10 cellular contexts compared by ENCODE assay signal in the genomic region with DNA sequence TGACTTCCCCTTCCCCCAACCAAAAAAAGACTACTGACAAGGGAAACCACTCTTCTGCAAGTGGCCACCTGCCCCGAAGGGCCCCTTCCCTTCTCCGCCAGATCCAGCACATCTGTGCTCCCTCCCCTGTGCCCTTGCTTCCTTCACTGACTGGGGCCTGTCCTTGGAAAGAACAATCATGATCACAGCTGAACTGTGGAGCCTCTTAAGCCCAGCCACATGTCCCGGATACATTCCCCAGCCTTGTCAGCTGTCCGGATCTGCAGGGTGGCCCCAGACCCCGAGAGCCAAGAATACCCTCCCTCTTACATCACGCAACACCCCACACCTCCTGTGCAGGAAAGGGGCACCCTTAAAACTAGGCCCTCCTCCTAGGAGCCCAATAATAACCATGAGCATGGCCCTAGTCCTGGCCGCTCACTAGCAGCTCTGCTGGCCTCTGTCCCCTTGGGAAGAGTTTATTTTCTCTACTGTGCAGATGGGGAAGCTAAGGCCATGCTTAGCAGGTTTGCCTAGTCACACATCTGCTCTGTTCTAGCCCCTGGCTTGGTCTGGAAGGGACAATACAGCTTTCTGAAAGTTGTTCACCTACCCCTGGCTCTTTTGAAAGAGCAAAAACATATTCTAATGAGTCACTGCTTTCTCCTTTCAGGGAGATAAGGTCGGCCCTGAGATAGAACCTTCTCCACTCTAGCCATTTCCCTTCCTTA. TPM values are rescaled to one million over a fixed set of nuclear protein-coding genes. Genes with fewer than 3 reads are reported as not detected.
DNase-seq lines count a peak whose midpoint lies in the region; ATAC-seq and TF ChIP-seq lines count a peak whose summit lies in the region.
"Had no signal": no experiment of that assay in that cellular context is flagged by ENCODE, and none has a peak within 500 bp of the region (broad histone marks: within the 10 kb centered on the region; RNA-seq: fewer than 3 reads in every experiment).

No MANE protein-coding gene starts in this region.

- H3K27ac Mint-ChIP-seq in natural killer cell treated with Interleukin-12 subunit alpha and Interleukin-12 subunit beta and Interleukin-15 and Interleukin-18, amount 100 ng/mL, for 72 hours: peak overlapping the region in 1 of 2 donors; percentile 43
- H3K27ac Mint-ChIP-seq in activated naive CD8-positive, alpha-beta T cell treated with anti-CD3 and anti-CD28 coated beads for 36 hours: no peak overlapping the region
- H3K27ac Mint-ChIP-seq: stimulated activated effector memory CD8-positive, alpha-beta T cell treated with anti-CD3 and anti-CD28 coated beads, Interleukin-12 subunit alpha, Interleukin-12 subunit beta, amount 100 ng/mL, for 72 hours had no signal

- WGBS in GM23248 (ENCODE audit: low coverage in 1 of 2, low lambda C conversion rate in 2 of 2, missing lambda C conversion rate in 2 of 2), 2 experiments: 77 to 79% methylated on average over 8 of the region's 8 CpGs
- 30 to 39% (median 35%) methylated on average over 8 of the region's 8 CpGs for WGBS in heart left ventricle, 4 donors

- DNase-seq in GM23248 (peak; percentile 49), SKM-1 treated with dmso at 0.1 percent for 144 hours (lab: John Stamatoyannopoulos, UW; ENCODE audit: unreplicated experiment) (peak; percentile 11), heart left ventricle (peak in 2 of 5 donors; percentile 41 to 69), skeletal muscle cell (ENCODE audit: low read depth) (no peak), occipital lobe (lab: John Stamatoyannopoulos, UW) (no peak)
- DNase-seq in natural killer cell treated with Interleukin-12 subunit alpha and Interleukin-12 subunit beta and Interleukin-15 and Interleukin-18, amount 100 ng/mL, for 72 hours (ENCODE audit: low spot score): no peak
- no peak for DNase-seq in activated naive CD8-positive, alpha-beta T cell treated with anti-CD3 and anti-CD28 coated beads for 36 hours
- DNase-seq: activated effector memory CD4-positive, alpha-beta T cell treated with anti-CD3 and anti-CD28 coated beads, Interleukin-2, amount 50 U/mL, for 16 hours had no signal

- H2AFZ ChIP-seq in GM23248: no peak overlapping the region

- H3K36me3 ChIP-seq in GM23248 (ENCODE audit: low read depth): no peaks in the 10 kb centered on the region
- H3K36me3 ChIP-seq in heart left ventricle: peaks cover 0 to 5% (median 0%) of the 10 kb centered on the region in 9 donors

- H3F3A ChIP-seq in GM23248 (ENCODE audit: insufficient read depth): peaks cover 42% of the 10 kb centered on the region

- H3K4me1 Mint-ChIP-seq in natural killer cell treated with Interleukin-12 subunit alpha and Interleukin-12 subunit beta and Interleukin-15 and Interleukin-18, amount 100 ng/mL, for 72 hours (ENCODE audit: low read depth in 2 of 2): peaks cover 22 to 53% of the 10 kb centered on the region in 2 donors
- H3K4me1 Mint-ChIP-seq in activated naive CD8-positive, alpha-beta T cell treated with anti-CD3 and anti-CD28 coated beads for 36 hours: peaks cover 44% of the 10 kb centered on the region

- no peak for TF ChIP-seq POLR2A in heart left ventricle (IDR thresholded peaks at IDR 0.05)

- H3K4me3 ChIP-seq in GM23248 (peak overlapping the region; percentile 48), heart left ventricle (peak overlapping the region in 11 of 12 donors; percentile 59 to 99 (median 78)), skeletal muscle cell (ENCODE audit: low read depth, low read length) (peak overlapping the region; percentile 92)

- H3K4me1 ChIP-seq in GM23248 (ENCODE audit: insufficient read depth) (peaks cover 61% of the 10 kb centered on the region), heart left ventricle (peaks cover 13 to 77% (median 64%) of the 10 kb centered on the region in 12 donors)

- H3K9me3 ChIP-seq in GM23248 (ENCODE audit: low read depth) (no peaks in the 10 kb centered on the region), heart left ventricle (no peaks in the 10 kb centered on the region)

- in situ Hi-C loops in GM23248 (cut with MboI): loop anchor here (10.0 kb wide), 1 partner anchor 224 kb away; no protein-coding TSS in a partner anchor

- intact Hi-C loops in heart left ventricle (cut with DNase I): loop anchor here in 9 of 10 donors (2.0 to 10.0 kb wide), 12 partner anchors 34 to 226 kb away; no protein-coding TSS in a partner anchor

- H3K27me3 ChIP-seq in GM23248 (replicated peaks; ENCODE audit: insufficient read depth): no peaks in the 10 kb centered on the region
- peaks cover 0 to 38% (median 0%) of the 10 kb centered on the region in 9 donors for H3K27me3 ChIP-seq in heart left ventricle

- H3K27ac ChIP-seq in GM23248: peak overlapping the region; percentile 16; the same call in 1 of the 2 replicates
- H3K27ac ChIP-seq in heart left ventricle: peak overlapping the region; percentile 49 to 99 (median 91)

- peak in 1 of 4 donors; percentile 12 for ATAC-seq in heart left ventricle
- no peak for ATAC-seq in natural killer cell treated with Interleukin-12 subunit alpha and Interleukin-12 subunit beta and Interleukin-15 and Interleukin-18, amount 100 ng/mL, for 72 hours
- ATAC-seq in GM21717 (IDR thresholded peaks at IDR 0.05; ENCODE audit: unreplicated experiment): no peak
- ATAC-seq: stimulated activated effector memory CD8-positive, alpha-beta T cell treated with anti-CD3 and anti-CD28 coated beads, Interleukin-12 subunit alpha, Interleukin-12 subunit beta, amount 100 ng/mL, for 72 hours had no signal

- no peaks in the 10 kb centered on the region for H3K9me2 ChIP-seq in GM23248 (ENCODE audit: insufficient read depth)

- peak overlapping the region; percentile 10; the same call in 1 of the 2 replicates for H3K9ac ChIP-seq in GM23248

- H3K4me3 Mint-ChIP-seq in natural killer cell treated with Interleukin-12 subunit alpha and Interleukin-12 subunit beta and Interleukin-15 and Interleukin-18, amount 100 ng/mL, for 72 hours: no peak overlapping the region
- no peak overlapping the region for H3K4me3 Mint-ChIP-seq in activated naive CD8-positive, alpha-beta T cell treated with anti-CD3 and anti-CD28 coated beads for 36 hours
- H3K4me3 Mint-ChIP-seq: stimulated activated effector memory CD8-positive, alpha-beta T cell treated with anti-CD3 and anti-CD28 coated beads, Interleukin-12 subunit alpha, Interleukin-12 subunit beta, amount 100 ng/mL, for 72 hours had no signal

- H4K20me1 ChIP-seq in GM23248 (ENCODE audit: insufficient read depth): no peaks in the 10 kb centered on the region

- no peak for TF ChIP-seq CTCF in heart left ventricle (IDR thresholded peaks at IDR 0.05)

- peaks cover 10 to 20% of the 10 kb centered on the region in 2 donors for H3K27me3 Mint-ChIP-seq in natural killer cell treated with Interleukin-12 subunit alpha and Interleukin-12 subunit beta and Interleukin-15 and Interleukin-18, amount 100 ng/mL, for 72 hours
- peaks cover 60% of the 10 kb centered on the region for H3K27me3 Mint-ChIP-seq in activated naive CD8-positive, alpha-beta T cell treated with anti-CD3 and anti-CD28 coated beads for 36 hours

- no peaks in the 10 kb centered on the region for H3K36me3 Mint-ChIP-seq in natural killer cell treated with Interleukin-12 subunit alpha and Interleukin-12 subunit beta and Interleukin-15 and Interleukin-18, amount 100 ng/mL, for 72 hours
- H3K36me3 Mint-ChIP-seq in activated naive CD8-positive, alpha-beta T cell treated with anti-CD3 and anti-CD28 coated beads for 36 hours: no peaks in the 10 kb centered on the region

- peak overlapping the region; percentile 37 for H3K4me2 ChIP-seq in GM23248 (ENCODE audit: unreplicated experiment)

- no peaks in the 10 kb centered on the region for H3K9me3 Mint-ChIP-seq in natural killer cell treated with Interleukin-12 subunit alpha and Interleukin-12 subunit beta and Interleukin-15 and Interleukin-18, amount 100 ng/mL, for 72 hours
- no peaks in the 10 kb centered on the region for H3K9me3 Mint-ChIP-seq in activated naive CD8-positive, alpha-beta T cell treated with anti-CD3 and anti-CD28 coated beads for 36 hours
- H3K9me3 Mint-ChIP-seq: stimulated activated effector memory CD8-positive, alpha-beta T cell treated with anti-CD3 and anti-CD28 coated beads, Interleukin-12 subunit alpha, Interleukin-12 subunit beta, amount 100 ng/mL, for 72 hours had no signal

- peaks cover 96% of the 10 kb centered on the region for H3K79me2 ChIP-seq in GM23248 (ENCODE audit: insufficient read depth)

RNA-seq across cellular contexts. Expression of a gene that starts 3.8 kb away (rescaled TPM):
- total RNA-seq in GM23248 (2014; rRNA removed; shearing (Covaris generic)): 10.9 and 12.8 TPM in 2 replicates
- 8.5 and 9.2 TPM in 2 replicates for polyA plus RNA-seq in GM23248 (2016; fragmentation: Nextera tagmentation; extraction: Ambion mirVana)
- 10 to 100 TPM in 5 of 9 donors, 1 to 10 TPM in 4; 4.5 to 21.3 (median 13.8) TPM for total RNA-seq in heart left ventricle
- 1 to 10 TPM; 4.5 to 7.2 TPM for polyA plus RNA-seq in heart left ventricle
- total RNA-seq in natural killer cell treated with Interleukin-12 subunit alpha and Interleukin-12 subunit beta and Interleukin-15 and Interleukin-18, amount 100 ng/mL, for 72 hours: 1 to 10 TPM; 2.5 to 4.6 TPM
- total RNA-seq in activated naive CD8-positive, alpha-beta T cell treated with anti-CD3 and anti-CD28 coated beads for 36 hours: 1 to 10 TPM in 1 of 2 experiments, under 1 TPM in 1; 0.91 to 1.4 TPM
- 3.3 TPM for total RNA-seq in occipital lobe

Comparison
In these comparisons a context has a peak if more than half of its experiments do, and no peak if none do; other contexts are left out.
1. DNase-seq: peak in GM23248 (single experiment) and SKM-1 treated with dmso at 0.1 percent for 144 hours (single experiment); none in skeletal muscle cell (single experiment), natural killer cell treated with Interleukin-12 subunit alpha and Interleukin-12 subunit beta and Interleukin-15 and Interleukin-18, amount 100 ng/mL, for 72 hours (single experiment), activated naive CD8-positive, alpha-beta T cell treated with anti-CD3 and anti-CD28 coated beads for 36 hours (single experiment) and occipital lobe (single experiment).
2. Peak in every context shown above with its lines, with median percentiles within 50 percentile points of each other: H3K4me3 ChIP-seq.